ENCODE assay signal across 9 cellular contexts in the genomic region with DNA sequence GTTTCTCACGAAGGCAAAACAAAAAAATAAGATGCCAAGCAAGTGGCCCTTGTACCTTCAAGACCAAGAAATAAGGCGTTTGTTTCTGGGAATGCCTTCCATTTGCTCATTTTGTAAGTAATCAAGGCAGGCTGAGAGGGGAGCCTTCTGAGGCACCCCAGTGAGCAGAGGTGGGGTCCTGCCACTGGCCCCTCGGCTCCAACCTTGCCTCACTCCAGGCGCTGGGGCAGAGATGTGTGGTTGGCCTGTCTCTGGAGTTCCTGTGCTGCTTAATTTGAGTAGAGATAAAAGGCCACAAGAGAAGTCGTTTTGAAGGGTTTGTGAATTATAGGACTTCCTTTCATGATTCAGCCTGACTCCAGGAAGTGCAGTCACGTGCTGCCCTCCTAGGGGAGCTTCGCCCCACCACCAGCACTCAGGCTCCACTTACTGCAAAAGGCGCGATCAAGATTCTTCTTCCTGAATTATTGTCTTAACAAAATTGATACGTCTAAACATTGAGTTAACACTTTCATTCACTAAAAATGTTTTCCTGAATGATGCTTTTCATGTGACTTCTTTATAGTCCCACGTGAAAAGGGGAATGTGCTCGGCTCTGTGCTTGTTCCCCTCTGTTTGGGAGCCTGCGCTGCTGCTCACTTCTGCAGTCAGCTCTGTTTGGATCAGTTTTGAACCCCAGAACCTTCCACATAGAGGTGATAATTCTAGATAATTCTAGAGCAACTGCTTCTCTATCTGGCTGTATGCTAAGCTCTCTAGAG. TPM values are rescaled to one million over a fixed set of nuclear protein-coding genes. Genes with fewer than 3 reads are reported as not detected.
A peak's percentile ranks its signal among the peaks of the same experiment; 100 is the strongest.
DNase-seq lines count a peak whose midpoint lies in the region; ATAC-seq and TF ChIP-seq lines count a peak whose summit lies in the region.
"Had no signal": no experiment of that assay in that cellular context is flagged by ENCODE, and none has a peak within 500 bp of the region (broad histone marks: within the 10 kb centered on the region; RNA-seq: fewer than 3 reads in every experiment).

No MANE protein-coding gene starts in this region.

- POLR2A ChIA-PET in CD8-positive, alpha-beta T cell (lab: Charles Lee) = no interaction called here

- no peaks in the 10 kb centered on the region for H3K36me3 ChIP-seq in CD8-positive, alpha-beta T cell (ENCODE audit: insufficient read depth, low read length)
- peaks cover 0 to 5% of the 10 kb centered on the region in 2 donors for H3K36me3 ChIP-seq in left lung
- H3K36me3 ChIP-seq: esophagus muscularis mucosa had no signal

- no peaks in the 10 kb centered on the region for H3K9me3 Mint-ChIP-seq in CD8-positive, alpha-beta T cell
- H3K9me3 Mint-ChIP-seq in effector memory CD8-positive, alpha-beta T cell = peaks cover 0 to 2% of the 10 kb centered on the region in 2 donors

- CTCF ChIA-PET in CD8-positive, alpha-beta T cell (lab: Charles Lee) = interaction anchor here (1.4 kb wide), 1 partner anchor 45 kb away, joined by 3 read pairs; no protein-coding TSS in a partner anchor

- no peak overlapping the region for H3K27ac ChIP-seq in CD8-positive, alpha-beta T cell (ENCODE audit: low read depth, low read length)
- H3K27ac ChIP-seq in left lung = peak overlapping the region; percentile 27 to 73

- peaks cover 8% of the 10 kb centered on the region for H3K4me1 ChIP-seq in CD8-positive, alpha-beta T cell (ENCODE audit: insufficient read depth, low read length)
- H3K4me1 ChIP-seq in left lung = peaks cover 0 to 37% of the 10 kb centered on the region in 2 donors

- peak overlapping the region; percentile 15 for H3K4me3 Mint-ChIP-seq in CD8-positive, alpha-beta T cell
- H3K4me3 Mint-ChIP-seq in effector memory CD8-positive, alpha-beta T cell = no peak overlapping the region

- no peak for TF ChIP-seq CTCF in CD8-positive, alpha-beta T cell (IDR thresholded peaks at IDR 0.05)
- TF ChIP-seq CTCF in left lung (IDR thresholded peaks at IDR 0.05) = no peak

- H3K4me1 Mint-ChIP-seq in CD8-positive, alpha-beta T cell (ENCODE audit: low read depth) = peaks cover 19% of the 10 kb centered on the region
- H3K4me1 Mint-ChIP-seq in effector memory CD8-positive, alpha-beta T cell (ENCODE audit: low read depth in 2 of 2) = peaks cover 0 to 5% of the 10 kb centered on the region in 2 donors

- no peaks in the 10 kb centered on the region for H3K27me3 ChIP-seq in CD8-positive, alpha-beta T cell (ENCODE audit: insufficient read depth, low read length)
- H3K27me3 ChIP-seq in left lung = no peaks in the 10 kb centered on the region

- H3K27ac Mint-ChIP-seq in CD8-positive, alpha-beta T cell = no peak overlapping the region
- H3K27ac Mint-ChIP-seq in effector memory CD8-positive, alpha-beta T cell = no peak overlapping the region

- intact Hi-C loops in CD8-positive, alpha-beta T cell (cut with DNase I, micrococcal nuclease) = no loop called here
- intact Hi-C loops in left lung (cut with DNase I) = no loop called here

- H3K4me3 ChIP-seq in CD8-positive, alpha-beta T cell (ENCODE audit: low read depth, low read length) = no peak overlapping the region
- no peak overlapping the region for H3K4me3 ChIP-seq in left lung
- H3K4me3 ChIP-seq: esophagus muscularis mucosa had no signal

- no peaks in the 10 kb centered on the region for H3K36me3 Mint-ChIP-seq in CD8-positive, alpha-beta T cell
- H3K36me3 Mint-ChIP-seq in effector memory CD8-positive, alpha-beta T cell (ENCODE audit: insufficient read depth) = no peaks in the 10 kb centered on the region

- ATAC-seq in CD8-positive, alpha-beta T cell = no peak
- ATAC-seq in GM21423 (IDR thresholded peaks at IDR 0.05; ENCODE audit: unreplicated experiment) (peak; percentile 62), left lung (peak; percentile 75), HG03159 (IDR thresholded peaks at IDR 0.05; ENCODE audit: unreplicated experiment) (no peak)
- ATAC-seq in effector memory CD8-positive, alpha-beta T cell (replicated peaks) = no peak

- peak in 1 of 7 experiments; percentile 37 for DNase-seq in CD8-positive, alpha-beta T cell
- DNase-seq in NOMO-1 treated with dmso at 0.1 percent for 144 hours (lab: John Stamatoyannopoulos, UW; ENCODE audit: unreplicated experiment) = peak; percentile 70
- peak in 1 of 2 donors; percentile 67 for DNase-seq in left lung
- DNase-seq in T-helper 9 cell = no peak
- DNase-seq in NCI-H446 (lab: John Stamatoyannopoulos, UW) = no peak
- DNase-seq in effector memory CD8-positive, alpha-beta T cell = no peak

- H3K27me3 Mint-ChIP-seq in CD8-positive, alpha-beta T cell (ENCODE audit: low read depth) = peaks cover 5% of the 10 kb centered on the region
- peaks cover 12 to 46% of the 10 kb centered on the region in 2 donors for H3K27me3 Mint-ChIP-seq in effector memory CD8-positive, alpha-beta T cell

- no peaks in the 10 kb centered on the region for H3K9me3 ChIP-seq in CD8-positive, alpha-beta T cell (ENCODE audit: low read length)
- H3K9me3 ChIP-seq in left lung = no peaks in the 10 kb centered on the region
- H3K9me3 ChIP-seq: esophagus muscularis mucosa had no signal

RNA-seq across cellular contexts. Expression of gene SYK, which starts 13.7 kb away (rescaled TPM):
- 1 to 10 TPM; 1.5 to 1.6 TPM for total RNA-seq in CD8-positive, alpha-beta T cell
- 10 to 100 TPM; 49.7 to 91.8 TPM for total RNA-seq in left lung

Comparison
In these comparisons a context has a peak if more than half of its experiments do, and no peak if none do; other contexts are left out.
1. ATAC-seq: peak in GM21423 (single experiment) and left lung (single experiment); none in CD8-positive, alpha-beta T cell (single experiment), HG03159 (single experiment) and effector memory CD8-positive, alpha-beta T cell (single experiment).
2. RNA of gene SYK, which starts 13.7 kb away (total RNA-seq): 49.7 to 91.8 TPM in left lung; 1.5 to 1.6 TPM in CD8-positive, alpha-beta T cell; every median in the first group is over 10 times any median in the second.